8 cellular contexts compared by ENCODE assay signal in genomic region chr17:63843387-63844292, GRCh38. TPM values are rescaled to one million over a fixed set of nuclear protein-coding genes. Genes with fewer than 3 reads are reported as not detected.
DNase-seq lines count a peak whose midpoint lies in the region; ATAC-seq, FAIRE-seq and TF ChIP-seq lines count a peak whose summit lies in the region.

No MANE protein-coding gene starts in this region.

- WGBS in K562 (ENCODE audit: insufficient coverage, low coverage, missing lambda C conversion rate) = 5% methylated on average over 25 of the region's 26 CpGs

- peaks cover 44% of the 10 kb centered on the region for H3K79me2 ChIP-seq in K562 (ENCODE audit: control insufficient read depth, insufficient read depth, low read length)

- TF ChIP-seq EP300 in K562 (IDR thresholded peaks at IDR 0.05; ENCODE audit: low read length) = 0 out of 2 replicates have a peak, but pooled peaks have one; percentile 6

- H3K4me3 Mint-ChIP-seq in activated T-cell treated with anti-CD3 and anti-CD28 coated beads, Interleukin-2, amount 50 U/mL, for 24 hours = peak overlapping the region; percentile 88
- peak overlapping the region; percentile 89 for H3K4me3 Mint-ChIP-seq in stimulated activated effector memory CD8-positive, alpha-beta T cell treated with anti-CD3 and anti-CD28 coated beads, Interleukin-12 subunit alpha, Interleukin-12 subunit beta, amount 100 ng/mL, for 72 hours

- peak overlapping the region; percentile 71 for H3K4me2 ChIP-seq in K562 (ENCODE audit: insufficient read depth, low read length)

- no peak for DNase-seq in activated T-cell treated with anti-CD3 and anti-CD28 coated beads, Interleukin-2, amount 50 U/mL, for 24 hours
- DNase-seq in activated T-cell treated with anti-CD3 and anti-CD28 coated beads, Interleukin-2, amount 50 U/mL, for 48 hours = no peak
- DNase-seq in NOMO-1 (lab: John Stamatoyannopoulos, UW; ENCODE audit: unreplicated experiment in 2 of 2) (peak; percentile 47 to 66), K562 (ENCODE audit: extremely low read depth in 1 of 4, low spot score in 3 of 4) (peak in 1 of 4 experiments; percentile 52), iris pigment epithelial cell (ENCODE audit: low read depth) (peak; percentile 55), NCI-H526 treated with DMSO at 0.1 percent for 48 hours (lab: John Stamatoyannopoulos, UW) (no peak)
- DNase-seq in stimulated activated effector memory CD8-positive, alpha-beta T cell treated with anti-CD3 and anti-CD28 coated beads, Interleukin-12 subunit alpha, Interleukin-12 subunit beta, amount 100 ng/mL, for 72 hours (ENCODE audit: low spot score in 2 of 2) = peak in 1 of 2 donors; percentile 64

- POLR2A ChIA-PET in K562 (lab: Yijun Ruan, JAX) = interaction anchor here (0.8 to 5.8 kb wide), 7 partner anchors 10 to 168 kb away, joined by 3 to 66 read pairs (median 5); partner anchors contain the start of genes CCDC47, DDX42, FTSJ3 and PSMC5

- BruUV-seq in K562 (replicated peaks; lab: Mats Ljungman, UMichigan) = TSS peak; percentile 93

- CTCF ChIA-PET in K562 (lab: Yijun Ruan, JAX; ENCODE audit: low intra/inter-chr PET ratio) = interaction anchor here (0.6 kb wide), 1 partner anchor 22 kb away, joined by 3 read pairs; no protein-coding TSS in a partner anchor

- H3K4me3 ChIP-seq in K562 = peak overlapping the region; percentile 95

- H3K36me3 ChIP-seq in K562 (ENCODE audit: control insufficient read depth, insufficient read depth, low read length) = peaks cover 10% of the 10 kb centered on the region; the same call in 1 of the 3 replicates

- H3K9me1 ChIP-seq in K562 (ENCODE audit: control insufficient read depth, insufficient read depth, low read length) = no peaks in the 10 kb centered on the region

- intact Hi-C loops in K562 (cut with micrococcal nuclease) = loop anchor here (1.0 to 10.0 kb wide), 4 partner anchors 16 to 409 kb away; partner anchors contain the start of genes CCDC47, FTSJ3, MAP3K3 and PSMC5

- peak overlapping the region; percentile 75 to 89 for H3K9ac ChIP-seq in K562 (ENCODE audit: insufficient read depth in 1 of 2, low read depth in 2 of 2, low read length in 2 of 2)

- ATAC-seq in K562 = peak; percentile 1; the same call in 1 of the 3 replicates
- peak; percentile 17 for ATAC-seq in stimulated activated effector memory CD8-positive, alpha-beta T cell treated with anti-CD3 and anti-CD28 coated beads, Interleukin-12 subunit alpha, Interleukin-12 subunit beta, amount 100 ng/mL, for 72 hours
- no peak for ATAC-seq in GM21381 (IDR thresholded peaks at IDR 0.05; ENCODE audit: unreplicated experiment)

- peaks cover 22% of the 10 kb centered on the region for H3K36me3 Mint-ChIP-seq in activated T-cell treated with anti-CD3 and anti-CD28 coated beads, Interleukin-2, amount 50 U/mL, for 24 hours (ENCODE audit: low read depth)
- peaks cover 28% of the 10 kb centered on the region for H3K36me3 Mint-ChIP-seq in stimulated activated effector memory CD8-positive, alpha-beta T cell treated with anti-CD3 and anti-CD28 coated beads, Interleukin-12 subunit alpha, Interleukin-12 subunit beta, amount 100 ng/mL, for 72 hours

- peak overlapping the region; percentile 95 for H3K27ac Mint-ChIP-seq in activated T-cell treated with anti-CD3 and anti-CD28 coated beads, Interleukin-2, amount 50 U/mL, for 24 hours
- peak overlapping the region; percentile 92 for H3K27ac Mint-ChIP-seq in stimulated activated effector memory CD8-positive, alpha-beta T cell treated with anti-CD3 and anti-CD28 coated beads, Interleukin-12 subunit alpha, Interleukin-12 subunit beta, amount 100 ng/mL, for 72 hours

- no peak for TF ChIP-seq CTCF in K562 (IDR thresholded peaks at IDR 0.05 in 2 of 3, conservative IDR thresholded peaks at IDR 0.05 in 1 of 3; ENCODE audit: insufficient read depth in 2 of 3, low read depth in 1 of 3, low read length in 3 of 3)

- 0 out of 2 replicates have a peak, but pooled peaks cover 2% of the 10 kb centered on the region for H3K9me3 ChIP-seq in K562 (replicated peaks; ENCODE audit: control insufficient read depth, insufficient read depth, low read depth, low read length)

- no peaks in the 10 kb centered on the region for H4K20me1 ChIP-seq in K562 (replicated peaks; ENCODE audit: control insufficient read depth, insufficient read depth, low read length)

- H3K27me3 Mint-ChIP-seq in activated T-cell treated with anti-CD3 and anti-CD28 coated beads, Interleukin-2, amount 50 U/mL, for 24 hours = no peaks in the 10 kb centered on the region

- H3K4me1 ChIP-seq in K562 (replicated peaks in 1 of 2; ENCODE audit: control insufficient read depth in 2 of 2, insufficient read depth in 2 of 2, low read length in 2 of 2) = peaks cover 27 to 45% of the 10 kb centered on the region in 2 experiments

- H2AFZ ChIP-seq in K562 (ENCODE audit: low read depth, low read length) = peak overlapping the region; percentile 82

- TF ChIP-seq POLR2A in K562 (conservative IDR thresholded peaks at IDR 0.05) = no peak; the same call in 1 of the 2 replicates

- in situ Hi-C loops in K562 (cut with MboI) = loop anchor here (25.0 kb wide), 1 partner anchor 406 kb away; the partner anchor contains the start of gene CYB561

- peak; percentile 82 for FAIRE-seq in K562 (lab: Jason Lieb, UNC)

- no peaks in the 10 kb centered on the region for H3K27me3 ChIP-seq in K562 (ENCODE audit: control insufficient read depth in 2 of 2, insufficient read depth in 2 of 2, low read length in 2 of 2)

- peaks cover 44% of the 10 kb centered on the region for H3K4me1 Mint-ChIP-seq in activated T-cell treated with anti-CD3 and anti-CD28 coated beads, Interleukin-2, amount 50 U/mL, for 24 hours (ENCODE audit: low read depth)
- peaks cover 27% of the 10 kb centered on the region for H3K4me1 Mint-ChIP-seq in stimulated activated effector memory CD8-positive, alpha-beta T cell treated with anti-CD3 and anti-CD28 coated beads, Interleukin-12 subunit alpha, Interleukin-12 subunit beta, amount 100 ng/mL, for 72 hours

- peak overlapping the region; percentile 93 for H3K27ac ChIP-seq in K562 (ENCODE audit: extremely low read depth, low read depth, low read length)

- TF ChIP-seq RAD21 in K562 (CRISPR knock-in tag; conservative IDR thresholded peaks at IDR 0.05 in 1 of 2, IDR thresholded peaks at IDR 0.05 in 1 of 2) = no peak

- H3K9me3 Mint-ChIP-seq in activated T-cell treated with anti-CD3 and anti-CD28 coated beads, Interleukin-2, amount 50 U/mL, for 24 hours = peaks cover 4% of the 10 kb centered on the region
- peaks cover 5% of the 10 kb centered on the region for H3K9me3 Mint-ChIP-seq in stimulated activated effector memory CD8-positive, alpha-beta T cell treated with anti-CD3 and anti-CD28 coated beads, Interleukin-12 subunit alpha, Interleukin-12 subunit beta, amount 100 ng/mL, for 72 hours

RNA-seq across cellular contexts. Expression of gene SMARCD2, which starts 1.2 kb away (rescaled TPM):
- total RNA-seq in K562 (2011; cell fraction: chromatin; rRNA removed; ENCODE audit: low replicate concordance) = 74.3 and 178 TPM in 2 replicates
- total RNA-seq in K562 (2011; cell fraction: nucleolus; rRNA removed) = 107 and 112 TPM in 2 replicates
- 75.0 and 77.1 TPM in 2 replicates for total RNA-seq in K562 (2011; cell fraction: nucleoplasm; rRNA removed)
- total RNA-seq in K562 (2014; rRNA removed) (114 and 126 TPM in 2 replicates), K562 (2014; rRNA removed; fragmentation: Illumina TruSeq; extraction: Trizol) (62.5 and 73.1 TPM in 2 replicates), K562 (2015; rRNA removed; fragmentation: Illumina TruSeq; extraction: Trizol) (90.3 and 91.1 TPM in 2 replicates), K562 (2021) (92.0 and 101 TPM in 2 replicates)
- polyA plus RNA-seq in K562 (2011; rRNA removed) (86.3 and 101 TPM in 2 replicates), K562 (2014; fragmentation: Illumina TruSeq; extraction: Trizol) (94.8 and 110 TPM in 2 replicates), K562 (2014; fragmentation: Nextera tagmentation; extraction: Ambion mirVana) (1 to 10 TPM; 1.7 to 5.7 TPM), K562 (2014; rRNA removed) (84.2 and 95.7 TPM in 2 replicates)
- polyA plus RNA-seq in K562 (2011; cell fraction: cytosol; rRNA removed) = 87.5 and 128 TPM in 2 replicates
- 135 and 148 TPM in 2 replicates for polyA plus RNA-seq in K562 (2011; cell fraction: nucleus; rRNA removed)
- polyA plus RNA-seq in K562 (2012) = 75.4 and 102 TPM in 2 replicates
- polyA minus RNA-seq in K562 (2011; rRNA and poly(A)+ RNA removed) = 54.4 and 63.4 TPM in 2 replicates
- polyA minus RNA-seq in K562 (2011; cell fraction: cytosol; rRNA and poly(A)+ RNA removed) = 50.4 and 64.0 TPM in 2 replicates
- polyA minus RNA-seq in K562 (2011; cell fraction: nucleus; rRNA and poly(A)+ RNA removed) = 50.4 and 59.0 TPM in 2 replicates

RNA-seq across cellular contexts. Expression of gene FTSJ3, which starts 16.2 kb away (rescaled TPM):
- 162 and 231 TPM in 2 replicates for total RNA-seq in K562 (2011; cell fraction: chromatin; rRNA removed; ENCODE audit: low replicate concordance)
- 125 and 132 TPM in 2 replicates for total RNA-seq in K562 (2011; cell fraction: nucleolus; rRNA removed)
- 98.4 and 106 TPM in 2 replicates for total RNA-seq in K562 (2011; cell fraction: nucleoplasm; rRNA removed)
- total RNA-seq in K562 (2014; rRNA removed) = 54.9 and 65.6 TPM in 2 replicates
- 50.1 and 54.0 TPM in 2 replicates for total RNA-seq in K562 (2014; rRNA removed; fragmentation: Illumina TruSeq; extraction: Trizol)
- total RNA-seq in K562 (2015; rRNA removed; fragmentation: Illumina TruSeq; extraction: Trizol) = 60.7 and 62.2 TPM in 2 replicates
- 46.1 and 51.8 TPM in 2 replicates for total RNA-seq in K562 (2021)
- polyA plus RNA-seq in K562 (2011; rRNA removed) = 36.0 and 42.1 TPM in 2 replicates
- polyA plus RNA-seq in K562 (2011; cell fraction: cytosol; rRNA removed) = 33.3 and 42.2 TPM in 2 replicates
- polyA plus RNA-seq in K562 (2011; cell fraction: nucleus; rRNA removed) = 46.6 and 60.4 TPM in 2 replicates
- 23.3 and 47.3 TPM in 2 replicates for polyA plus RNA-seq in K562 (2012)
- 52.6 and 56.6 TPM in 2 replicates for polyA plus RNA-seq in K562 (2014; fragmentation: Illumina TruSeq; extraction: Trizol)
- polyA plus RNA-seq in K562 (2014; fragmentation: Nextera tagmentation; extraction: Ambion mirVana) = 10 to 100 TPM; 18.0 to 49.3 TPM
- polyA plus RNA-seq in K562 (2014; rRNA removed) = 48.5 and 52.4 TPM in 2 replicates
- 51.5 and 77.3 TPM in 2 replicates for polyA minus RNA-seq in K562 (2011; rRNA and poly(A)+ RNA removed)
- polyA minus RNA-seq in K562 (2011; cell fraction: cytosol; rRNA and poly(A)+ RNA removed) = 20.1 and 38.2 TPM in 2 replicates
- 56.4 and 69.9 TPM in 2 replicates for polyA minus RNA-seq in K562 (2011; cell fraction: nucleus; rRNA and poly(A)+ RNA removed)

RNA-seq across cellular contexts. Expression of gene PSMC5, which starts 16.4 kb away (rescaled TPM):
- total RNA-seq in K562 (2011; cell fraction: chromatin; rRNA removed; ENCODE audit: low replicate concordance) = 149 and 229 TPM in 2 replicates
- total RNA-seq in K562 (2011; cell fraction: nucleolus; rRNA removed) = 136 and 141 TPM in 2 replicates
- 117 and 138 TPM in 2 replicates for total RNA-seq in K562 (2011; cell fraction: nucleoplasm; rRNA removed)
- total RNA-seq in K562 (2014; rRNA removed) (89.2 and 115 TPM in 2 replicates), K562 (2014; rRNA removed; fragmentation: Illumina TruSeq; extraction: Trizol) (106 and 108 TPM in 2 replicates), K562 (2015; rRNA removed; fragmentation: Illumina TruSeq; extraction: Trizol) (110 and 114 TPM in 2 replicates), K562 (2021) (140 and 161 TPM in 2 replicates)
- polyA plus RNA-seq in K562 (2011; rRNA removed) (138 and 200 TPM in 2 replicates), K562 (2014; fragmentation: Illumina TruSeq; extraction: Trizol) (181 and 184 TPM in 2 replicates), K562 (2014; fragmentation: Nextera tagmentation; extraction: Ambion mirVana) (100 to 1,000 TPM; 159 to 393 TPM), K562 (2014; rRNA removed) (247 and 261 TPM in 2 replicates)
- polyA plus RNA-seq in K562 (2011; cell fraction: cytosol; rRNA removed) = 136 and 152 TPM in 2 replicates
- polyA plus RNA-seq in K562 (2011; cell fraction: nucleus; rRNA removed) = 155 and 167 TPM in 2 replicates
- 137 and 204 TPM in 2 replicates for polyA plus RNA-seq in K562 (2012)
- polyA minus RNA-seq in K562 (2011; rRNA and poly(A)+ RNA removed) = 260 and 357 TPM in 2 replicates
- 83.3 and 103 TPM in 2 replicates for polyA minus RNA-seq in K562 (2011; cell fraction: cytosol; rRNA and poly(A)+ RNA removed)
- 64.4 and 99.7 TPM in 2 replicates for polyA minus RNA-seq in K562 (2011; cell fraction: nucleus; rRNA and poly(A)+ RNA removed)

RNA-seq across cellular contexts. Expression of gene CSH2, which starts 29.8 kb away (rescaled TPM):
- total RNA-seq in K562 (2011; cell fraction: chromatin; rRNA removed; ENCODE audit: low replicate concordance) = not detected in 2 replicates
- not detected in 2 replicates for total RNA-seq in K562 (2011; cell fraction: nucleolus; rRNA removed)
- not detected in 2 replicates for total RNA-seq in K562 (2011; cell fraction: nucleoplasm; rRNA removed)
- total RNA-seq in K562 (2014; rRNA removed) (not detected in 2 replicates), K562 (2014; rRNA removed; fragmentation: Illumina TruSeq; extraction: Trizol) (not detected in 2 replicates), K562 (2015; rRNA removed; fragmentation: Illumina TruSeq; extraction: Trizol) (not detected in 2 replicates), K562 (2021) (not detected in 2 replicates)
- polyA plus RNA-seq in K562 (2011; rRNA removed) (not detected in 2 replicates), K562 (2014; fragmentation: Illumina TruSeq; extraction: Trizol) (not detected in 2 replicates), K562 (2014; fragmentation: Nextera tagmentation; extraction: Ambion mirVana) (not detected), K562 (2014; rRNA removed) (not detected in 2 replicates)
- polyA plus RNA-seq in K562 (2011; cell fraction: cytosol; rRNA removed) = not detected in 2 replicates
- not detected in 2 replicates for polyA plus RNA-seq in K562 (2011; cell fraction: nucleus; rRNA removed)
- 0.17 and 0.39 TPM in 2 replicates for polyA plus RNA-seq in K562 (2012)
- polyA minus RNA-seq in K562 (2011; rRNA and poly(A)+ RNA removed) = not detected in 2 replicates
- not detected in 2 replicates for polyA minus RNA-seq in K562 (2011; cell fraction: cytosol; rRNA and poly(A)+ RNA removed)
- not detected in 2 replicates for polyA minus RNA-seq in K562 (2011; cell fraction: nucleus; rRNA and poly(A)+ RNA removed)

RNA-seq across cellular contexts. Expression of gene GH2, which starts 38.1 kb away (rescaled TPM):
- total RNA-seq in K562 (2011; cell fraction: chromatin; rRNA removed; ENCODE audit: low replicate concordance) = not detected in 2 replicates
- not detected in 2 replicates for total RNA-seq in K562 (2011; cell fraction: nucleolus; rRNA removed)
- not detected in 2 replicates for total RNA-seq in K562 (2011; cell fraction: nucleoplasm; rRNA removed)
- total RNA-seq in K562 (2014; rRNA removed) (not detected in 2 replicates), K562 (2014; rRNA removed; fragmentation: Illumina TruSeq; extraction: Trizol) (not detected in 2 replicates), K562 (2015; rRNA removed; fragmentation: Illumina TruSeq; extraction: Trizol) (not detected in 2 replicates), K562 (2021) (not detected in 2 replicates)
- polyA plus RNA-seq in K562 (2011; rRNA removed) (not detected in 2 replicates), K562 (2014; fragmentation: Illumina TruSeq; extraction: Trizol) (not detected in 2 replicates), K562 (2014; fragmentation: Nextera tagmentation; extraction: Ambion mirVana) (not detected), K562 (2014; rRNA removed) (0.18 TPM in 1 of 2 replicates, not detected in the other)
- not detected in 2 replicates for polyA plus RNA-seq in K562 (2011; cell fraction: cytosol; rRNA removed)
- not detected in 2 replicates for polyA plus RNA-seq in K562 (2011; cell fraction: nucleus; rRNA removed)
- polyA plus RNA-seq in K562 (2012) = not detected in 2 replicates
- polyA minus RNA-seq in K562 (2011; rRNA and poly(A)+ RNA removed) = not detected in 2 replicates
- polyA minus RNA-seq in K562 (2011; cell fraction: cytosol; rRNA and poly(A)+ RNA removed) = not detected in 2 replicates
- not detected in 2 replicates for polyA minus RNA-seq in K562 (2011; cell fraction: nucleus; rRNA and poly(A)+ RNA removed)

Comparison
In these comparisons a context has a peak if more than half of its experiments do, and no peak if none do; other contexts are left out.
1. DNase-seq: peak in NOMO-1 (2 of 2) and iris pigment epithelial cell (single experiment); none in activated T-cell treated with anti-CD3 and anti-CD28 coated beads, Interleukin-2, amount 50 U/mL, for 24 hours (single experiment), activated T-cell treated with anti-CD3 and anti-CD28 coated beads, Interleukin-2, amount 50 U/mL, for 48 hours (0 of 2) and NCI-H526 treated with DMSO at 0.1 percent for 48 hours (single experiment).